ENCODE assay signal across 8 cellular contexts in genomic region chr1:9561429-9561828, GRCh38. TPM values are rescaled to one million over a fixed set of nuclear protein-coding genes. Genes with fewer than 3 reads are reported as not detected.
DNase-seq lines count a peak whose midpoint lies in the region; ATAC-seq, FAIRE-seq and TF ChIP-seq lines count a peak whose summit lies in the region.

No MANE protein-coding gene starts in this region.

- H3K4me2 ChIP-seq in K562 (ENCODE audit: insufficient read depth, low read length): no peak overlapping the region

- H3K27ac ChIP-seq in K562 (ENCODE audit: extremely low read depth, low read depth, low read length) (no peak overlapping the region), transverse colon (peak overlapping the region; percentile 53 to 69 (median 60))

- H3K36me3 ChIP-seq in K562 (ENCODE audit: control insufficient read depth, insufficient read depth, low read length) (peaks cover 75% of the 10 kb centered on the region), transverse colon (no peaks in the 10 kb centered on the region)

- CTCF ChIA-PET in K562 (lab: Yijun Ruan, JAX; ENCODE audit: low intra/inter-chr PET ratio): no interaction called here

- H3K4me1 ChIP-seq in K562 (replicated peaks in 1 of 2; ENCODE audit: control insufficient read depth in 2 of 2, insufficient read depth in 2 of 2, low read length in 2 of 2) (peaks cover 3 to 8% of the 10 kb centered on the region in 2 experiments; a peak in 2 of 5 replicates), transverse colon (peaks cover 9 to 33% (median 13%) of the 10 kb centered on the region in 4 donors)

- POLR2A ChIA-PET in K562 (lab: Yijun Ruan, JAX): interaction anchor here (1.2 kb wide), 3 partner anchors 8 to 11 kb away, joined by 3 to 10 read pairs (median 3); no protein-coding TSS in a partner anchor

- no peak for TF ChIP-seq RAD21 in K562 (CRISPR knock-in tag; conservative IDR thresholded peaks at IDR 0.05 in 1 of 2, IDR thresholded peaks at IDR 0.05 in 1 of 2)

- in situ Hi-C loops in K562 (cut with MboI): no loop called here
- in situ Hi-C loops in transverse colon (cut with MboI; ENCODE audit: low pct_ligation_motif_present in 1 of 4, low pct_unique_long_range_greater_than_20kb in 1 of 4, low sequenced_read_pairs in 3 of 4): loop anchor here in 1 of 4 donors (10.0 kb wide), 1 partner anchor 57 kb away; no protein-coding TSS in a partner anchor

- DNase-seq in DMS79 (lab: John Stamatoyannopoulos, UW): peak; percentile 99
- DNase-seq in NCI-H2107 (lab: John Stamatoyannopoulos, UW): peak; percentile 15
- peak; percentile 33 to 56 (median 48) for DNase-seq in K562 (ENCODE audit: extremely low read depth in 1 of 4, low spot score in 3 of 4)
- DNase-seq in kidney glomerular epithelial cell (lab: John Stamatoyannopoulos, UW): peak; percentile 68
- DNase-seq in transverse colon: peak; percentile 45
- no peak for DNase-seq in activated CD4-positive, alpha-beta T cell treated with anti-CD3 and anti-CD28 coated beads for 1 hour

- H2AFZ ChIP-seq in K562 (ENCODE audit: low read depth, low read length): no peak overlapping the region

- H3K4me3 ChIP-seq in K562 (no peak overlapping the region), transverse colon (no peak overlapping the region)

- 59% methylated on average over 3 of the region's 3 CpGs for WGBS in K562 (ENCODE audit: insufficient coverage, low coverage, missing lambda C conversion rate)
- WGBS in transverse colon (ENCODE audit: low coverage in 1 of 2), 2 donors: 23% methylated on average over 3 of the region's 3 CpGs; no CpG with 5 or more reads in 1 of the 2 donors

- peaks cover 46% of the 10 kb centered on the region for H3K79me2 ChIP-seq in K562 (ENCODE audit: control insufficient read depth, insufficient read depth, low read length)

- FAIRE-seq in K562 (lab: Jason Lieb, UNC): no peak

- H3K27me3 ChIP-seq in K562 (ENCODE audit: control insufficient read depth in 2 of 2, insufficient read depth in 2 of 2, low read length in 2 of 2) (no peaks in the 10 kb centered on the region), transverse colon (no peaks in the 10 kb centered on the region)

- no peaks in the 10 kb centered on the region; the same call in 1 of the 2 replicates for H4K20me1 ChIP-seq in K562 (replicated peaks; ENCODE audit: control insufficient read depth, insufficient read depth, low read length)

- no peak; a peak in 1 of 6 replicates for TF ChIP-seq CTCF in K562 (IDR thresholded peaks at IDR 0.05 in 2 of 3, conservative IDR thresholded peaks at IDR 0.05 in 1 of 3; ENCODE audit: insufficient read depth in 2 of 3, low read depth in 1 of 3, low read length in 3 of 3)
- TF ChIP-seq CTCF in transverse colon (IDR thresholded peaks at IDR 0.05): no peak

- TF ChIP-seq EP300 in K562 (IDR thresholded peaks at IDR 0.05; ENCODE audit: low read length): 0 out of 2 replicates have a peak, but pooled peaks have one; percentile 1
- no peak for TF ChIP-seq EP300 in transverse colon (IDR thresholded peaks at IDR 0.05; ENCODE audit: low read depth)

- intact Hi-C loops in K562 (cut with micrococcal nuclease): no loop called here
- intact Hi-C loops in transverse colon (cut with DNase I; ENCODE audit: low total_unique reads): no loop called here

- TF ChIP-seq POLR2A in K562 (conservative IDR thresholded peaks at IDR 0.05) (no peak), transverse colon (IDR thresholded peaks at IDR 0.05) (no peak)

- no peaks in the 10 kb centered on the region for H3K9me1 ChIP-seq in K562 (ENCODE audit: control insufficient read depth, insufficient read depth, low read length)

- H3K9me3 ChIP-seq in K562 (replicated peaks; ENCODE audit: control insufficient read depth, insufficient read depth, low read depth, low read length) (no peaks in the 10 kb centered on the region), transverse colon (no peaks in the 10 kb centered on the region)

- ATAC-seq in K562: peak; percentile 72
- no peak for ATAC-seq in HG03460 (IDR thresholded peaks at IDR 0.05; ENCODE audit: unreplicated experiment)
- no peak for ATAC-seq in GM18861 (IDR thresholded peaks at IDR 0.05; ENCODE audit: unreplicated experiment)

- no peak overlapping the region for H3K9ac ChIP-seq in K562 (ENCODE audit: insufficient read depth in 1 of 2, low read depth in 2 of 2, low read length in 2 of 2)

- BruUV-seq in K562 (replicated peaks; lab: Mats Ljungman, UMichigan): TSS peak; percentile 12

TF ChIP-seq in K562, 482 proteins besides CTCF, POLR2A, EP300 and RAD21 (continues in another document):
- TF ChIP-seq ZNF277 (CRISPR knock-in tag; IDR thresholded peaks at IDR 0.05; ENCODE audit: borderline replicate concordance) (no peak), PKNOX1 (IDR thresholded peaks at IDR 0.05) (0 out of 2 replicates have a peak, but pooled peaks have one; percentile 7), POLR2H (tag; IDR thresholded peaks at IDR 0.05; ENCODE audit: low read depth) (peak; percentile 30; the same call in 1 of the 2 replicates), CEBPG (CRISPR knock-in tag; IDR thresholded peaks at IDR 0.05) (no peak), CEBPG (tag; conservative IDR thresholded peaks at IDR 0.05 in 1 of 2, IDR thresholded peaks at IDR 0.05 in 1 of 2) (peak; percentile 39 to 66; a peak in 3 of 4 replicates)

RNA-seq across cellular contexts. Expression of gene SLC25A33, which starts 22.2 kb away (rescaled TPM):
- 13.1 and 13.7 TPM in 2 replicates for total RNA-seq in K562 (2011; cell fraction: chromatin; rRNA removed; ENCODE audit: low replicate concordance)
- 11.7 and 12.3 TPM in 2 replicates for total RNA-seq in K562 (2011; cell fraction: nucleolus; rRNA removed)
- total RNA-seq in K562 (2011; cell fraction: nucleoplasm; rRNA removed): 13.1 and 21.5 TPM in 2 replicates
- total RNA-seq in K562 (2014; rRNA removed) (22.7 and 23.5 TPM in 2 replicates), K562 (2014; rRNA removed; fragmentation: Illumina TruSeq; extraction: Trizol) (23.5 and 24.2 TPM in 2 replicates), K562 (2015; rRNA removed; fragmentation: Illumina TruSeq; extraction: Trizol) (17.6 and 19.2 TPM in 2 replicates), K562 (2021) (20.7 and 20.9 TPM in 2 replicates), transverse colon (10 to 100 TPM in 1 of 4 donors, 1 to 10 TPM in 3; 4.9 to 12.5 (median 6.6) TPM)
- polyA plus RNA-seq in K562 (2011; rRNA removed) (11.9 and 14.9 TPM in 2 replicates), K562 (2014; fragmentation: Illumina TruSeq; extraction: Trizol) (15.3 and 16.5 TPM in 2 replicates), K562 (2014; fragmentation: Nextera tagmentation; extraction: Ambion mirVana) (1 to 10 TPM; 3.2 to 6.4 TPM), K562 (2014; rRNA removed) (17.5 and 21.6 TPM in 2 replicates)
- 10.0 and 13.1 TPM in 2 replicates for polyA plus RNA-seq in K562 (2011; cell fraction: cytosol; rRNA removed)
- 6.2 and 7.7 TPM in 2 replicates for polyA plus RNA-seq in K562 (2011; cell fraction: nucleus; rRNA removed)
- 10.1 and 13.7 TPM in 2 replicates for polyA plus RNA-seq in K562 (2012)
- 11.2 and 12.4 TPM in 2 replicates for polyA minus RNA-seq in K562 (2011; rRNA and poly(A)+ RNA removed)
- polyA minus RNA-seq in K562 (2011; cell fraction: cytosol; rRNA and poly(A)+ RNA removed): 8.6 and 9.5 TPM in 2 replicates
- polyA minus RNA-seq in K562 (2011; cell fraction: nucleus; rRNA and poly(A)+ RNA removed): 4.7 and 5.8 TPM in 2 replicates

RNA-seq across cellular contexts. Expression of gene TMEM201, which starts 27.3 kb away (rescaled TPM):
- total RNA-seq in K562 (2011; cell fraction: chromatin; rRNA removed; ENCODE audit: low replicate concordance): 31.6 and 91.3 TPM in 2 replicates
- 68.6 and 78.7 TPM in 2 replicates for total RNA-seq in K562 (2011; cell fraction: nucleolus; rRNA removed)
- 48.5 and 50.3 TPM in 2 replicates for total RNA-seq in K562 (2011; cell fraction: nucleoplasm; rRNA removed)
- total RNA-seq in K562 (2014; rRNA removed): 9.0 and 16.5 TPM in 2 replicates
- 1.9 and 3.0 TPM in 2 replicates for total RNA-seq in K562 (2014; rRNA removed; fragmentation: Illumina TruSeq; extraction: Trizol)
- total RNA-seq in K562 (2015; rRNA removed; fragmentation: Illumina TruSeq; extraction: Trizol): 7.4 and 9.0 TPM in 2 replicates
- 48.8 and 51.3 TPM in 2 replicates for total RNA-seq in K562 (2021)
- 2.3 and 3.9 TPM in 2 replicates for polyA plus RNA-seq in K562 (2011; rRNA removed)
- 3.0 and 6.9 TPM in 2 replicates for polyA plus RNA-seq in K562 (2011; cell fraction: cytosol; rRNA removed)
- polyA plus RNA-seq in K562 (2011; cell fraction: nucleus; rRNA removed): 15.1 and 27.9 TPM in 2 replicates
- 18.3 and 22.2 TPM in 2 replicates for polyA plus RNA-seq in K562 (2012)
- polyA plus RNA-seq in K562 (2014; fragmentation: Illumina TruSeq; extraction: Trizol): 10.3 and 24.1 TPM in 2 replicates
- polyA plus RNA-seq in K562 (2014; fragmentation: Nextera tagmentation; extraction: Ambion mirVana): under 1 TPM; 0.42 to 0.46 TPM
- 14.7 and 15.4 TPM in 2 replicates for polyA plus RNA-seq in K562 (2014; rRNA removed)
- 2.8 and 4.0 TPM in 2 replicates for polyA minus RNA-seq in K562 (2011; rRNA and poly(A)+ RNA removed)
- 15.2 and 18.0 TPM in 2 replicates for polyA minus RNA-seq in K562 (2011; cell fraction: cytosol; rRNA and poly(A)+ RNA removed)
- polyA minus RNA-seq in K562 (2011; cell fraction: nucleus; rRNA and poly(A)+ RNA removed): 19.2 and 21.4 TPM in 2 replicates
- total RNA-seq in transverse colon: 10 to 100 TPM in 1 of 4 donors, 1 to 10 TPM in 3; 2.6 to 19.7 (median 6.0) TPM
